1 cellular context compared by ENCODE assay signal in the genomic region with DNA sequence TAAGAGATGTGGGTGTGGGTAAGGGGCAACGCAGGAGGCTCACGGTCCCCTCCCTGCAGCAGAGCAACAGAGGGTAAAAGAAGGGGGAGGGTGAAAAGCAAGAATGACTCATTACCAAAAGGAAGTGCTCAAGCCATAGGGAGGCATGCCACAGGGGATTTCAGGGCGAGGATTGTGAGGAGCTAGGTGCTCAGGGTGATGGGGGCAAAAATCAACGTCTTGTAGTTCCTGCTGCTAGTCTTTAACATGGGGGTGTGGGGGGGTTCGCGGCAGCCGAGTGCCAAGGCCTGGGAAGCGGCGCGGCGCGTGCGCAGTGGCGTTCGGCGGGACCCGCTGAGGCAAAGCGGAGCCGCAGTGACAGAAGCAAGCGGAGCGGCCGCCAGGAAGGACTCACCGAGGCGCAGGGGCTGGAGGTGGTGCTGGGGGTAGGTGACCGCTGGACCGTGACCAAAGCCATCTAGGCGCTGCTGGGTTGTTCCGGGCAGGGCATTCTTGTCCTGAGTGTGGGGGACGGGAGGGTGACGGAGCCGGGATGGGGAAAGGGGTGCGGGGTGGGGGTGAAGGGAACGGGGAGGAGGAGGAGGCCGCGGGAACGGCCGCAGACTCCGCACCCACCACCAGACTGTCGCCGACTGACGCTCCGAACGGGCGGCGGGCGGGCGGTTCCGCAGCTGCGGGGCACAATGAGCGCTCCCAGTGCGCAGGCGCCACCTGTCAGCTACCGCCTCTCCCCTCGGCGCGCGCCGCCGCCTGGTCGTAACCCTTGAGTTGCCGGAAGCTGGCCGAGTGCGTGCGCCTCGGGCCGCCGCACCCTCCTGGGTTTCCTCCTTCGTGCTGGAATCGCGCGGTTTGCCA.
TF ChIP-seq lines count a peak whose summit lies in the region.

A gene with protein sequence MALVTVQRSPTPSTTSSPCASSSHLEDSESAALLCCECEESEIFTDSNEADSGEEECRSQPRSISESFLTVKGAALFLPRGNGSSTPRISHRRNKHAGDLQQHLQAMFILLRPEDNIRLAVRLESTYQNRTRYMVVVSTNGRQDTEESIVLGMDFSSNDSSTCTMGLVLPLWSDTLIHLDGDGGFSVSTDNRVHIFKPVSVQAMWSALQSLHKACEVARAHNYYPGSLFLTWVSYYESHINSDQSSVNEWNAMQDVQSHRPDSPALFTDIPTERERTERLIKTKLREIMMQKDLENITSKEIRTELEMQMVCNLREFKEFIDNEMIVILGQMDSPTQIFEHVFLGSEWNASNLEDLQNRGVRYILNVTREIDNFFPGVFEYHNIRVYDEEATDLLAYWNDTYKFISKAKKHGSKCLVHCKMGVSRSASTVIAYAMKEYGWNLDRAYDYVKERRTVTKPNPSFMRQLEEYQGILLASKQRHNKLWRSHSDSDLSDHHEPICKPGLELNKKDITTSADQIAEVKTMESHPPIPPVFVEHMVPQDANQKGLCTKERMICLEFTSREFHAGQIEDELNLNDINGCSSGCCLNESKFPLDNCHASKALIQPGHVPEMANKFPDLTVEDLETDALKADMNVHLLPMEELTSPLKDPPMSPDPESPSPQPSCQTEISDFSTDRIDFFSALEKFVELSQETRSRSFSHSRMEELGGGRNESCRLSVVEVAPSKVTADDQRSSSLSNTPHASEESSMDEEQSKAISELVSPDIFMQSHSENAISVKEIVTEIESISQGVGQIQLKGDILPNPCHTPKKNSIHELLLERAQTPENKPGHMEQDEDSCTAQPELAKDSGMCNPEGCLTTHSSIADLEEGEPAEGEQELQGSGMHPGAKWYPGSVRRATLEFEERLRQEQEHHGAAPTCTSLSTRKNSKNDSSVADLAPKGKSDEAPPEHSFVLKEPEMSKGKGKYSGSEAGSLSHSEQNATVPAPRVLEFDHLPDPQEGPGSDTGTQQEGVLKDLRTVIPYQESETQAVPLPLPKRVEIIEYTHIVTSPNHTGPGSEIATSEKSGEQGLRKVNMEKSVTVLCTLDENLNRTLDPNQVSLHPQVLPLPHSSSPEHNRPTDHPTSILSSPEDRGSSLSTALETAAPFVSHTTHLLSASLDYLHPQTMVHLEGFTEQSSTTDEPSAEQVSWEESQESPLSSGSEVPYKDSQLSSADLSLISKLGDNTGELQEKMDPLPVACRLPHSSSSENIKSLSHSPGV (N-terminal part only) (minus strand): TSS at position 685 of the 855 bp plus-strand sequence. CDS start 228 bp downstream, at position 457.

TF ChIP-seq in K562, 482 proteins besides CTCF, POLR2A, EP300 and RAD21 (continued from another document and continues in another):
- TF ChIP-seq, protein P1, sequence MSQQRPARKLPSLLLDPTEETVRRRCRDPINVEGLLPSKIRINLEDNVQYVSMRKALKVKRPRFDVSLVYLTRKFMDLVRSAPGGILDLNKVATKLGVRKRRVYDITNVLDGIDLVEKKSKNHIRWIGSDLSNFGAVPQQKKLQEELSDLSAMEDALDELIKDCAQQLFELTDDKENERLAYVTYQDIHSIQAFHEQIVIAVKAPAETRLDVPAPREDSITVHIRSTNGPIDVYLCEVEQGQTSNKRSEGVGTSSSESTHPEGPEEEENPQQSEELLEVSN (IDR thresholded peaks at IDR 0.05; ENCODE audit: borderline replicate concordance in 1 of 2, extremely low read depth in 1 of 2, insufficient read depth in 1 of 2, insufficient read length in 1 of 2, low read depth in 1 of 2, low read length in 1 of 2, poor library complexity in 1 of 2, severe bottlenecking in 1 of 2), result peak; percentile 57 to 80
- TF ChIP-seq DMBX1 (CRISPR knock-in tag; IDR thresholded peaks at IDR 0.05; ENCODE audit: borderline replicate concordance) (no peak), SMC3 (conservative IDR thresholded peaks at IDR 0.05; ENCODE audit: insufficient read depth, low read depth, low read length) (no peak), ZNF24 (IDR thresholded peaks at IDR 0.05) (0 out of 2 replicates have a peak, but pooled peaks have one; percentile 18), HMG20B (CRISPR knock-in tag; IDR thresholded peaks at IDR 0.05) (no peak), TCFL5 (CRISPR knock-in tag; conservative IDR thresholded peaks at IDR 0.05) (no peak), FOXK2 (conservative IDR thresholded peaks at IDR 0.05 in 1 of 2, IDR thresholded peaks at IDR 0.05 in 1 of 2; ENCODE audit: low read depth in 2 of 2) (peak in 1 of 2 experiments; percentile 10; a peak in 1 of 4 replicates), BCOR (IDR thresholded peaks at IDR 0.05) (peak; percentile 51; the same call in 1 of the 2 replicates), FIP1L1 (IDR thresholded peaks at IDR 0.05; ENCODE audit: low read depth, low read length, poor library complexity, severe bottlenecking) (peak; percentile 22)
- TF ChIP-seq, protein P2, sequence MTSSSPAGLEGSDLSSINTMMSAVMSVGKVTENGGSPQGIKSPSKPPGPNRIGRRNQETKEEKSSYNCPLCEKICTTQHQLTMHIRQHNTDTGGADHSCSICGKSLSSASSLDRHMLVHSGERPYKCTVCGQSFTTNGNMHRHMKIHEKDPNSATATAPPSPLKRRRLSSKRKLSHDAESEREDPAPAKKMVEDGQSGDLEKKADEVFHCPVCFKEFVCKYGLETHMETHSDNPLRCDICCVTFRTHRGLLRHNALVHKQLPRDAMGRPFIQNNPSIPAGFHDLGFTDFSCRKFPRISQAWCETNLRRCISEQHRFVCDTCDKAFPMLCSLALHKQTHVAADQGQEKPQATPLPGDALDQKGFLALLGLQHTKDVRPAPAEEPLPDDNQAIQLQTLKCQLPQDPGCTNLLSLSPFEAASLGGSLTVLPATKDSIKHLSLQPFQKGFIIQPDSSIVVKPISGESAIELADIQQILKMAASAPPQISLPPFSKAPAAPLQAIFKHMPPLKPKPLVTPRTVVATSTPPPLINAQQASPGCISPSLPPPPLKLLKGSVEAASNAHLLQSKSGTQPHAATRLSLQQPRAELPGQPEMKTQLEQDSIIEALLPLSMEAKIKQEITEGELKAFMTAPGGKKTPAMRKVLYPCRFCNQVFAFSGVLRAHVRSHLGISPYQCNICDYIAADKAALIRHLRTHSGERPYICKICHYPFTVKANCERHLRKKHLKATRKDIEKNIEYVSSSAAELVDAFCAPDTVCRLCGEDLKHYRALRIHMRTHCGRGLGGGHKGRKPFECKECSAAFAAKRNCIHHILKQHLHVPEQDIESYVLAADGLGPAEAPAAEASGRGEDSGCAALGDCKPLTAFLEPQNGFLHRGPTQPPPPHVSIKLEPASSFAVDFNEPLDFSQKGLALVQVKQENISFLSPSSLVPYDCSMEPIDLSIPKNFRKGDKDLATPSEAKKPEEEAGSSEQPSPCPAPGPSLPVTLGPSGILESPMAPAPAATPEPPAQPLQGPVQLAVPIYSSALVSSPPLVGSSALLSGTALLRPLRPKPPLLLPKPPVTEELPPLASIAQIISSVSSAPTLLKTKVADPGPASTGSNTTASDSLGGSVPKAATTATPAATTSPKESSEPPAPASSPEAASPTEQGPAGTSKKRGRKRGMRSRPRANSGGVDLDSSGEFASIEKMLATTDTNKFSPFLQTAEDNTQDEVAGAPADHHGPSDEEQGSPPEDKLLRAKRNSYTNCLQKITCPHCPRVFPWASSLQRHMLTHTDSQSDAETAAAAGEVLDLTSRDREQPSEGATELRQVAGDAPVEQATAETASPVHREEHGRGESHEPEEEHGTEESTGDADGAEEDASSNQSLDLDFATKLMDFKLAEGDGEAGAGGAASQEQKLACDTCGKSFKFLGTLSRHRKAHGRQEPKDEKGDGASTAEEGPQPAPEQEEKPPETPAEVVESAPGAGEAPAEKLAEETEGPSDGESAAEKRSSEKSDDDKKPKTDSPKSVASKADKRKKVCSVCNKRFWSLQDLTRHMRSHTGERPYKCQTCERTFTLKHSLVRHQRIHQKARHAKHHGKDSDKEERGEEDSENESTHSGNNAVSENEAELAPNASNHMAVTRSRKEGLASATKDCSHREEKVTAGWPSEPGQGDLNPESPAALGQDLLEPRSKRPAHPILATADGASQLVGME (CRISPR knock-in tag; IDR thresholded peaks at IDR 0.05), result no peak
- TF ChIP-seq, protein P3, sequence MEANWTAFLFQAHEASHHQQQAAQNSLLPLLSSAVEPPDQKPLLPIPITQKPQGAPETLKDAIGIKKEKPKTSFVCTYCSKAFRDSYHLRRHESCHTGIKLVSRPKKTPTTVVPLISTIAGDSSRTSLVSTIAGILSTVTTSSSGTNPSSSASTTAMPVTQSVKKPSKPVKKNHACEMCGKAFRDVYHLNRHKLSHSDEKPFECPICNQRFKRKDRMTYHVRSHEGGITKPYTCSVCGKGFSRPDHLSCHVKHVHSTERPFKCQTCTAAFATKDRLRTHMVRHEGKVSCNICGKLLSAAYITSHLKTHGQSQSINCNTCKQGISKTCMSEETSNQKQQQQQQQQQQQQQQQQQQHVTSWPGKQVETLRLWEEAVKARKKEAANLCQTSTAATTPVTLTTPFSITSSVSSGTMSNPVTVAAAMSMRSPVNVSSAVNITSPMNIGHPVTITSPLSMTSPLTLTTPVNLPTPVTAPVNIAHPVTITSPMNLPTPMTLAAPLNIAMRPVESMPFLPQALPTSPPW (CRISPR knock-in tag; IDR thresholded peaks at IDR 0.05), result peak; percentile 67
- TF ChIP-seq, protein P4, sequence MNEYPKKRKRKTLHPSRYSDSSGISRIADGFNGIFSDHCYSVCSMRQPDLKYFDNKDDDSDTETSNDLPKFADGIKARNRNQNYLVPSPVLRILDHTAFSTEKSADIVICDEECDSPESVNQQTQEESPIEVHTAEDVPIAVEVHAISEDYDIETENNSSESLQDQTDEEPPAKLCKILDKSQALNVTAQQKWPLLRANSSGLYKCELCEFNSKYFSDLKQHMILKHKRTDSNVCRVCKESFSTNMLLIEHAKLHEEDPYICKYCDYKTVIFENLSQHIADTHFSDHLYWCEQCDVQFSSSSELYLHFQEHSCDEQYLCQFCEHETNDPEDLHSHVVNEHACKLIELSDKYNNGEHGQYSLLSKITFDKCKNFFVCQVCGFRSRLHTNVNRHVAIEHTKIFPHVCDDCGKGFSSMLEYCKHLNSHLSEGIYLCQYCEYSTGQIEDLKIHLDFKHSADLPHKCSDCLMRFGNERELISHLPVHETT (CRISPR knock-in tag; conservative IDR thresholded peaks at IDR 0.05 in 1 of 2, IDR thresholded peaks at IDR 0.05 in 1 of 2), result no peak
- TF ChIP-seq, protein P5, sequence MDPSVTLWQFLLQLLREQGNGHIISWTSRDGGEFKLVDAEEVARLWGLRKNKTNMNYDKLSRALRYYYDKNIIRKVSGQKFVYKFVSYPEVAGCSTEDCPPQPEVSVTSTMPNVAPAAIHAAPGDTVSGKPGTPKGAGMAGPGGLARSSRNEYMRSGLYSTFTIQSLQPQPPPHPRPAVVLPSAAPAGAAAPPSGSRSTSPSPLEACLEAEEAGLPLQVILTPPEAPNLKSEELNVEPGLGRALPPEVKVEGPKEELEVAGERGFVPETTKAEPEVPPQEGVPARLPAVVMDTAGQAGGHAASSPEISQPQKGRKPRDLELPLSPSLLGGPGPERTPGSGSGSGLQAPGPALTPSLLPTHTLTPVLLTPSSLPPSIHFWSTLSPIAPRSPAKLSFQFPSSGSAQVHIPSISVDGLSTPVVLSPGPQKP (CRISPR knock-in tag; IDR thresholded peaks at IDR 0.05), result no peak
- TF ChIP-seq, protein P6, sequence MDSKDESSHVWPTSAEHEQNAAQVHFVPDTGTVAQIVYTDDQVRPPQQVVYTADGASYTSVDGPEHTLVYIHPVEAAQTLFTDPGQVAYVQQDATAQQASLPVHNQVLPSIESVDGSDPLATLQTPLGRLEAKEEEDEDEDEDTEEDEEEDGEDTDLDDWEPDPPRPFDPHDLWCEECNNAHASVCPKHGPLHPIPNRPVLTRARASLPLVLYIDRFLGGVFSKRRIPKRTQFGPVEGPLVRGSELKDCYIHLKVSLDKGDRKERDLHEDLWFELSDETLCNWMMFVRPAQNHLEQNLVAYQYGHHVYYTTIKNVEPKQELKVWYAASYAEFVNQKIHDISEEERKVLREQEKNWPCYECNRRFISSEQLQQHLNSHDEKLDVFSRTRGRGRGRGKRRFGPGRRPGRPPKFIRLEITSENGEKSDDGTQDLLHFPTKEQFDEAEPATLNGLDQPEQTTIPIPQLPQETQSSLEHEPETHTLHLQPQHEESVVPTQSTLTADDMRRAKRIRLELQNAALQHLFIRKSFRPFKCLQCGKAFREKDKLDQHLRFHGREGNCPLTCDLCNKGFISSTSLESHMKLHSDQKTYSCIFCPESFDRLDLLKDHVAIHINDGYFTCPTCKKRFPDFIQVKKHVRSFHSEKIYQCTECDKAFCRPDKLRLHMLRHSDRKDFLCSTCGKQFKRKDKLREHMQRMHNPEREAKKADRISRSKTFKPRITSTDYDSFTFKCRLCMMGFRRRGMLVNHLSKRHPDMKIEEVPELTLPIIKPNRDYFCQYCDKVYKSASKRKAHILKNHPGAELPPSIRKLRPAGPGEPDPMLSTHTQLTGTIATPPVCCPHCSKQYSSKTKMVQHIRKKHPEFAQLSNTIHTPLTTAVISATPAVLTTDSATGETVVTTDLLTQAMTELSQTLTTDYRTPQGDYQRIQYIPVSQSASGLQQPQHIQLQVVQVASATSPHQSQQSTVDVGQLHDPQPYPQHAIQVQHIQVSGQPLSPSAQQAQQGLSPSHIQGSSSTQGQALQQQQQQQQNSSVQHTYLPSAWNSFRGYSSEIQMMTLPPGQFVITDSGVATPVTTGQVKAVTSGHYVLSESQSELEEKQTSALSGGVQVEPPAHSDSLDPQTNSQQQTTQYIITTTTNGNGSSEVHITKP (IDR thresholded peaks at IDR 0.05; ENCODE audit: partially characterized antibody), result peak; percentile 75
- TF ChIP-seq, protein P7, sequence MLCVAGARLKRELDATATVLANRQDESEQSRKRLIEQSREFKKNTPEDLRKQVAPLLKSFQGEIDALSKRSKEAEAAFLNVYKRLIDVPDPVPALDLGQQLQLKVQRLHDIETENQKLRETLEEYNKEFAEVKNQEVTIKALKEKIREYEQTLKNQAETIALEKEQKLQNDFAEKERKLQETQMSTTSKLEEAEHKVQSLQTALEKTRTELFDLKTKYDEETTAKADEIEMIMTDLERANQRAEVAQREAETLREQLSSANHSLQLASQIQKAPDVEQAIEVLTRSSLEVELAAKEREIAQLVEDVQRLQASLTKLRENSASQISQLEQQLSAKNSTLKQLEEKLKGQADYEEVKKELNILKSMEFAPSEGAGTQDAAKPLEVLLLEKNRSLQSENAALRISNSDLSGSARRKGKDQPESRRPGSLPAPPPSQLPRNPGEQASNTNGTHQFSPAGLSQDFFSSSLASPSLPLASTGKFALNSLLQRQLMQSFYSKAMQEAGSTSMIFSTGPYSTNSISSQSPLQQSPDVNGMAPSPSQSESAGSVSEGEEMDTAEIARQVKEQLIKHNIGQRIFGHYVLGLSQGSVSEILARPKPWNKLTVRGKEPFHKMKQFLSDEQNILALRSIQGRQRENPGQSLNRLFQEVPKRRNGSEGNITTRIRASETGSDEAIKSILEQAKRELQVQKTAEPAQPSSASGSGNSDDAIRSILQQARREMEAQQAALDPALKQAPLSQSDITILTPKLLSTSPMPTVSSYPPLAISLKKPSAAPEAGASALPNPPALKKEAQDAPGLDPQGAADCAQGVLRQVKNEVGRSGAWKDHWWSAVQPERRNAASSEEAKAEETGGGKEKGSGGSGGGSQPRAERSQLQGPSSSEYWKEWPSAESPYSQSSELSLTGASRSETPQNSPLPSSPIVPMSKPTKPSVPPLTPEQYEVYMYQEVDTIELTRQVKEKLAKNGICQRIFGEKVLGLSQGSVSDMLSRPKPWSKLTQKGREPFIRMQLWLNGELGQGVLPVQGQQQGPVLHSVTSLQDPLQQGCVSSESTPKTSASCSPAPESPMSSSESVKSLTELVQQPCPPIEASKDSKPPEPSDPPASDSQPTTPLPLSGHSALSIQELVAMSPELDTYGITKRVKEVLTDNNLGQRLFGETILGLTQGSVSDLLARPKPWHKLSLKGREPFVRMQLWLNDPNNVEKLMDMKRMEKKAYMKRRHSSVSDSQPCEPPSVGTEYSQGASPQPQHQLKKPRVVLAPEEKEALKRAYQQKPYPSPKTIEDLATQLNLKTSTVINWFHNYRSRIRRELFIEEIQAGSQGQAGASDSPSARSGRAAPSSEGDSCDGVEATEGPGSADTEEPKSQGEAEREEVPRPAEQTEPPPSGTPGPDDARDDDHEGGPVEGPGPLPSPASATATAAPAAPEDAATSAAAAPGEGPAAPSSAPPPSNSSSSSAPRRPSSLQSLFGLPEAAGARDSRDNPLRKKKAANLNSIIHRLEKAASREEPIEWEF (CRISPR knock-in tag; IDR thresholded peaks at IDR 0.05), result no peak
